Comparison of ENCODE assay signal across 10 cellular contexts in genomic region chr7:17429579-17429978, GRCh38.
"Had no signal": no experiment of that assay in that cellular context is flagged by ENCODE, and none has a peak within 500 bp of the region (broad histone marks: within the 10 kb centered on the region; RNA-seq: fewer than 3 reads in every experiment).

No MANE protein-coding gene starts in this region.

- H3K4me1 ChIP-seq: HAP-1 had no signal

- H3K36me3 ChIP-seq: HAP-1 had no signal

- H3K27ac Mint-ChIP-seq: GM23338, HFFc6 had no signal

- H2AFZ ChIP-seq: GM23338 had no signal

- H3K4me2 ChIP-seq: GM23338 had no signal

- FAIRE-seq: H1, K562 had no signal

- H3K9me3 ChIP-seq: HAP-1 had no signal

- H3K4me3 ChIP-seq: GM23338, HAP-1, K562 had no signal

- ATAC-seq: GM23338, HCT116, K562 had no signal

- DNase-seq: H7, HFFc6, IMR-90, KG1 had no signal

- H3K27ac ChIP-seq: HL-60 had no signal

- H3K4me3 Mint-ChIP-seq: GM23338, HFFc6 had no signal
